In the genomic region with DNA sequence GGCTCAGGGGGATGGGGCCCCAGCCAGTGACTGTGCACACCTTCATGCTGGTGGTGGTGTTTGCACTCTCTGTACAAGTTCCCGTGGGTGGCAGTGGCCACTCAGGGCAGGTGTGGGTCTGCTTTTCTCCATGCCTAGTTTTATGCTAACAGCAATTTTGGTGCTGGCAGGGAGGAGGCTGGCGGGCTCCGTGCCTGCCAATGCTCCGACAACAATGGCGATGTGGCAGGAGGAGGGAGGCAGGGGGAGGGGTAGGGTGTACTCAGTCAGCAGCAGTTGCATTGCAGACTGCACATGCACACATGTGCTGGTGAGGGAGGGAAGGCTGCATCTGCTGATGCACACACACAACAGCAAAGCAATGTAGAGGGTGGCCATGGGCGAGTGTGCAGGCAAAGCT, we compare ENCODE assay signal across 22 cellular contexts. TPM values are rescaled to one million over a fixed set of nuclear protein-coding genes. Genes with fewer than 3 reads are reported as not detected.
DNase-seq lines count a peak whose midpoint lies in the region; TF ChIP-seq lines count a peak whose summit lies in the region.
"Had no signal": no experiment of that assay in that cellular context is flagged by ENCODE, and none has a peak within 500 bp of the region (broad histone marks: within the 10 kb centered on the region; RNA-seq: fewer than 3 reads in every experiment).

No MANE protein-coding gene starts in this region.

- peaks cover 2% of the 10 kb centered on the region for H4K20me1 ChIP-seq in osteoblast (ENCODE audit: insufficient read depth, low read length)

- H3K27ac ChIP-seq in cingulate gyrus (ENCODE audit: low read depth, low read length) (peak overlapping the region; percentile 12), osteoblast (ENCODE audit: low read depth, low read length) (no peak overlapping the region)
- H3K27ac ChIP-seq: A549, C4-2B, SK-N-MC had no signal

- H3K4me2 ChIP-seq in osteoblast (ENCODE audit: insufficient read depth, low read length): no peak overlapping the region
- H3K4me2 ChIP-seq: A549 had no signal

- no peak for TF ChIP-seq CTCF in osteoblast (IDR thresholded peaks at IDR 0.05; ENCODE audit: extremely low read depth, low read depth, low read length)

- H3K79me2 ChIP-seq in osteoblast (ENCODE audit: insufficient read depth, low read length): no peaks in the 10 kb centered on the region

- peaks cover 4% of the 10 kb centered on the region for H3K4me1 ChIP-seq in osteoblast (ENCODE audit: insufficient read depth, low read length)
- H3K4me1 ChIP-seq: A549, Caco-2 had no signal

- H2AFZ ChIP-seq in osteoblast (ENCODE audit: low read length): no peak overlapping the region

- no peak overlapping the region for H3K4me3 ChIP-seq in osteoblast (ENCODE audit: insufficient read depth, low read length)
- H3K4me3 ChIP-seq: A549, MG63, SK-N-MC had no signal

- DNase-seq in Ammon's horn (ENCODE audit: low spot score) (peak; percentile 30), DMS79 treated with DMSO at 0.1 percent for 48 hours (lab: John Stamatoyannopoulos, UW) (peak; percentile 45), osteoblast (ENCODE audit: insufficient read length, low spot score, missing footprints) (peak; percentile 14), HUDEP-2 (lab: John Stamatoyannopoulos, UW; ENCODE audit: unreplicated experiment in 76 of 76) (no peak), mesenteric fat pad (ENCODE audit: low spot score) (no peak)
- no peak for DNase-seq in activated CD4-positive, alpha-beta T cell treated with anti-CD3 and anti-CD28 coated beads, Interleukin-2, amount 50 U/mL, for 48 hours
- DNase-seq: Caco-2; CD8-positive, alpha-beta T cell; GF-D8; HCEC 1CT; IMR-90; KG1; NCI-H1417; NCI-H187 treated with DMSO at 0.1 percent for 48 hours; NCI-H226; NCI-H510A; SIG-M5 had no signal

- H3K27me3 ChIP-seq in osteoblast (ENCODE audit: insufficient read depth, low read length): no peaks in the 10 kb centered on the region
- H3K27me3 ChIP-seq: MG63 had no signal

- H3K36me3 ChIP-seq in osteoblast (ENCODE audit: insufficient read depth, low read length): no peaks in the 10 kb centered on the region
- H3K36me3 ChIP-seq: MG63 had no signal

- H3K9me3 ChIP-seq in osteoblast (ENCODE audit: low read depth, low read length): no peaks in the 10 kb centered on the region
- H3K9me3 ChIP-seq: A549, Caco-2, MG63 had no signal

RNA-seq across cellular contexts. Expression of a gene that starts 37.6 kb away (rescaled TPM):
- total RNA-seq in osteoblast (144 and 150 TPM in 2 replicates), mesenteric fat pad (63.9 TPM)

RNA-seq across cellular contexts. Expression of a gene that starts 57.7 kb away (rescaled TPM):
- total RNA-seq in osteoblast (96.4 and 110 TPM in 2 replicates), mesenteric fat pad (48.1 TPM)

Comparison
In these comparisons a context has a peak if more than half of its experiments do, and no peak if none do; other contexts are left out.
1. DNase-seq: peak in Ammon's horn (single experiment), DMS79 treated with DMSO at 0.1 percent for 48 hours (single experiment) and osteoblast (single experiment); none in activated CD4-positive, alpha-beta T cell treated with anti-CD3 and anti-CD28 coated beads, Interleukin-2, amount 50 U/mL, for 48 hours (0 of 2), HUDEP-2 (0 of 76) and mesenteric fat pad (single experiment).